Comparison of ENCODE assay signal across 1 cellular context in genomic region chr1:3732747-3733602, GRCh38.
TF ChIP-seq lines count a peak whose summit lies in the region.

No MANE protein-coding gene starts in this region.

TF ChIP-seq in HepG2, 621 proteins besides CTCF, POLR2A, EP300 and RAD21 (continued from another document and continues in another):
- TF ChIP-seq ZNF282 (IDR thresholded peaks at IDR 0.05; ENCODE audit: partially characterized antibody) = no peak
- TF ChIP-seq NFATC3 (CRISPR knock-in tag; IDR thresholded peaks at IDR 0.05) = no peak
- no peak for TF ChIP-seq ZSCAN5A (CRISPR knock-in tag; IDR thresholded peaks at IDR 0.05; ENCODE audit: borderline replicate concordance)
- no peak for TF ChIP-seq ONECUT2 (CRISPR knock-in tag; IDR thresholded peaks at IDR 0.05)
- TF ChIP-seq ZNF12 (CRISPR knock-in tag; IDR thresholded peaks at IDR 0.05) = no peak
- no peak for TF ChIP-seq THYN1 (CRISPR knock-in tag; IDR thresholded peaks at IDR 0.05; ENCODE audit: borderline replicate concordance, low read depth)
- TF ChIP-seq ZNF773 (CRISPR knock-in tag; IDR thresholded peaks at IDR 0.05; ENCODE audit: borderline replicate concordance) = no peak
- TF ChIP-seq BCL6 (CRISPR knock-in tag; IDR thresholded peaks at IDR 0.05) = no peak
- TF ChIP-seq ZNF34 (CRISPR knock-in tag; IDR thresholded peaks at IDR 0.05; ENCODE audit: borderline replicate concordance) = 0 out of 2 replicates have a peak, but pooled peaks have one; percentile 19
- TF ChIP-seq SETDB1 (CRISPR knock-in tag; IDR thresholded peaks at IDR 0.05; ENCODE audit: borderline replicate concordance) = no peak
- TF ChIP-seq PATZ1 (CRISPR knock-in tag; IDR thresholded peaks at IDR 0.05) = no peak
- TF ChIP-seq ZNF350 (CRISPR knock-in tag; IDR thresholded peaks at IDR 0.05; ENCODE audit: borderline replicate concordance, low read depth) = no peak
- TF ChIP-seq ZNF547 (CRISPR knock-in tag; IDR thresholded peaks at IDR 0.05) = no peak
- TF ChIP-seq ZNF317 (CRISPR knock-in tag; IDR thresholded peaks at IDR 0.05) = no peak
- no peak for TF ChIP-seq E2F1 (CRISPR knock-in tag; IDR thresholded peaks at IDR 0.05)
- no peak for TF ChIP-seq ZBTB21 (CRISPR knock-in tag; IDR thresholded peaks at IDR 0.05)
- no peak for TF ChIP-seq SAFB2 (CRISPR knock-in tag; IDR thresholded peaks at IDR 0.05; ENCODE audit: borderline replicate concordance, low read depth)
- TF ChIP-seq MYNN (CRISPR knock-in tag; IDR thresholded peaks at IDR 0.05; ENCODE audit: low read depth) = no peak
- no peak for TF ChIP-seq ZNF678 (CRISPR knock-in tag; IDR thresholded peaks at IDR 0.05)
- no peak for TF ChIP-seq PLSCR1 (CRISPR knock-in tag; IDR thresholded peaks at IDR 0.05; ENCODE audit: borderline replicate concordance)
- no peak for TF ChIP-seq WIZ (CRISPR knock-in tag; IDR thresholded peaks at IDR 0.05)
- no peak for TF ChIP-seq SNAI1 (CRISPR knock-in tag; IDR thresholded peaks at IDR 0.05; ENCODE audit: borderline replicate concordance)
- no peak for TF ChIP-seq MNT (IDR thresholded peaks at IDR 0.05)
- TF ChIP-seq ZNF770 (CRISPR knock-in tag; IDR thresholded peaks at IDR 0.05) = no peak
- TF ChIP-seq ISX (CRISPR knock-in tag; conservative IDR thresholded peaks at IDR 0.05) = no peak
- TF ChIP-seq SOX5 (CRISPR knock-in tag; IDR thresholded peaks at IDR 0.05; ENCODE audit: borderline replicate concordance) = no peak
- TF ChIP-seq SIX4 (CRISPR knock-in tag; IDR thresholded peaks at IDR 0.05) = no peak
- TF ChIP-seq HNF4G (IDR thresholded peaks at IDR 0.05; ENCODE audit: borderline replicate concordance, low read depth, low read length) = no peak
- TF ChIP-seq HNF4G (CRISPR knock-in tag; IDR thresholded peaks at IDR 0.05; ENCODE audit: borderline replicate concordance, low read depth) = no peak
- no peak; the same call in 1 of the 2 replicates for TF ChIP-seq FOXJ3 (CRISPR knock-in tag; IDR thresholded peaks at IDR 0.05; ENCODE audit: borderline replicate concordance)
- TF ChIP-seq NFRKB (IDR thresholded peaks at IDR 0.05) = no peak
- TF ChIP-seq MXD1 (CRISPR knock-in tag; IDR thresholded peaks at IDR 0.05) = 0 out of 2 replicates have a peak, but pooled peaks have one; percentile 31
- no peak for TF ChIP-seq ZNF710 (CRISPR knock-in tag; IDR thresholded peaks at IDR 0.05; ENCODE audit: borderline replicate concordance)
- TF ChIP-seq ELF3 (CRISPR knock-in tag; IDR thresholded peaks at IDR 0.05) = no peak
- TF ChIP-seq ZFAT (CRISPR knock-in tag; conservative IDR thresholded peaks at IDR 0.05) = no peak
- TF ChIP-seq ZNF607 (CRISPR knock-in tag; IDR thresholded peaks at IDR 0.05; ENCODE audit: borderline replicate concordance) = 0 out of 2 replicates have a peak, but pooled peaks have one; percentile 11
- no peak for TF ChIP-seq ZNF101 (CRISPR knock-in tag; IDR thresholded peaks at IDR 0.05; ENCODE audit: borderline replicate concordance, low read depth)
- no peak for TF ChIP-seq DNMT1 (CRISPR knock-in tag; IDR thresholded peaks at IDR 0.05)
- no peak for TF ChIP-seq ZNF256 (CRISPR knock-in tag; conservative IDR thresholded peaks at IDR 0.05)
- TF ChIP-seq DBP (CRISPR knock-in tag; IDR thresholded peaks at IDR 0.05; ENCODE audit: not compliant biosample characterization) = no peak
- no peak for TF ChIP-seq ZNF142 (CRISPR knock-in tag; IDR thresholded peaks at IDR 0.05)
- no peak; the same call in 1 of the 2 replicates for TF ChIP-seq PHF20 (CRISPR knock-in tag; IDR thresholded peaks at IDR 0.05)
